Comparison of ENCODE assay signal across 11 cellular contexts in genomic region chrX:72048515-72049455, GRCh38.
A peak's percentile ranks its signal among the peaks of the same experiment; 100 is the strongest.
DNase-seq lines count a peak whose midpoint lies in the region; ATAC-seq and TF ChIP-seq lines count a peak whose summit lies in the region.
"Had no signal": no experiment of that assay in that cellular context is flagged by ENCODE, and none has a peak within 500 bp of the region (broad histone marks: within the 10 kb centered on the region; RNA-seq: fewer than 3 reads in every experiment).

No MANE protein-coding gene starts in this region.

- no peaks in the 10 kb centered on the region for H3K9me1 ChIP-seq in IMR-90 (ENCODE audit: insufficient read depth, low read length)

- H3K27me3 ChIP-seq in IMR-90 (ENCODE audit: control insufficient read depth, insufficient read depth, low read length) (peaks cover 68% of the 10 kb centered on the region), neutrophil (no peaks in the 10 kb centered on the region)
- H3K27me3 ChIP-seq: body of pancreas had no signal

- TF ChIP-seq POLR2A in IMR-90 (IDR thresholded peaks at IDR 0.05; ENCODE audit: low read depth, low read length) = no peak

- no peak overlapping the region for H3K14ac ChIP-seq in IMR-90 (replicated peaks; ENCODE audit: low read depth, low read length)

- no peak overlapping the region for H4K8ac ChIP-seq in IMR-90 (ENCODE audit: low read depth in 2 of 2, low read length in 2 of 2)

- H3K56ac ChIP-seq in IMR-90 (ENCODE audit: extremely low read depth, insufficient read depth, low read length) = no peak overlapping the region

- 78% methylated on average over 5 of the region's 8 CpGs; no CpG with 5 or more reads in 1 of the 2 experiments for WGBS in IMR-90 (ENCODE audit: extremely low coverage in 2 of 2, insufficient read length in 1 of 2), 2 experiments

- no peak overlapping the region for H2AK5ac ChIP-seq in IMR-90 (ENCODE audit: low read depth, low read length)

- no peaks in the 10 kb centered on the region for H3K36me3 Mint-ChIP-seq in T-helper 17 cell (ENCODE audit: low read depth)
- H3K36me3 Mint-ChIP-seq in activated T-helper 1 cell treated with anti-CD3 and anti-CD28 coated beads, Interleukin-12 subunit alpha, Interleukin-12 subunit beta, Interleukin-2, Interleukin-4 antibody, amounts not matched to agents 30 ng/mL and 10 ng/mL and 1 ng/mL, durations not matched to agents 14 hours and 24 hours and 36 hours (ENCODE audit: low read depth) = no peaks in the 10 kb centered on the region

- BruUV-seq in IMR-90 (replicated peaks; lab: Mats Ljungman, UMichigan) = no TSS peak

- no peak overlapping the region for H2BK5ac ChIP-seq in IMR-90 (ENCODE audit: low read depth, low read length, poor library complexity, severe bottlenecking)

- DNase-seq in NCI-H82 (lab: John Stamatoyannopoulos, UW) (peak; percentile 68), NCI-H82 treated with DMSO at 0.1 percent for 48 hours (lab: John Stamatoyannopoulos, UW; ENCODE audit: unreplicated experiment) (no peak), IMR-90 (no peak), T-helper 17 cell (no peak), NCI-H1694 treated with DMSO at 0.1 percent for 48 hours (lab: John Stamatoyannopoulos, UW) (no peak)
- no peak for DNase-seq in activated T-helper 1 cell treated with anti-CD3 and anti-CD28 coated beads, Interleukin-12 subunit alpha, Interleukin-12 subunit beta, Interleukin-2, Interleukin-4 antibody, amounts not matched to agents 30 ng/mL and 10 ng/mL and 1 ng/mL, durations not matched to agents 14 hours and 24 hours and 36 hours (ENCODE audit: low spot score)
- DNase-seq: activated T-cell treated with anti-CD3 and anti-CD28 coated beads, Interleukin-2, amount 50 U/mL, for 4 hours; AML-193; body of pancreas had no signal

- H2AFZ ChIP-seq in IMR-90 (replicated peaks; ENCODE audit: low read length, poor library complexity) = no peak overlapping the region

- no peak overlapping the region for H3K4me3 Mint-ChIP-seq in T-helper 17 cell
- no peak overlapping the region for H3K4me3 Mint-ChIP-seq in activated T-helper 1 cell treated with anti-CD3 and anti-CD28 coated beads, Interleukin-12 subunit alpha, Interleukin-12 subunit beta, Interleukin-2, Interleukin-4 antibody, amounts not matched to agents 30 ng/mL and 10 ng/mL and 1 ng/mL, durations not matched to agents 14 hours and 24 hours and 36 hours
- H3K4me3 Mint-ChIP-seq: activated T-cell treated with anti-CD3 and anti-CD28 coated beads, Interleukin-2, amount 50 U/mL, for 4 hours had no signal

- no peak overlapping the region for H2BK20ac ChIP-seq in IMR-90 (ENCODE audit: low read depth, low read length)

- dilution Hi-C loops in IMR-90 (cut with HindIII; ENCODE audit: low sequenced_read_pairs, unreplicated experiment) = no loop called here

- TF ChIP-seq RAD21 in IMR-90 (IDR thresholded peaks at IDR 0.05; ENCODE audit: low read length) = no peak

- ATAC-seq in IMR-90 (ENCODE audit: low read depth) (no peak), T-helper 17 cell (peak; percentile 44), GM21529 (IDR thresholded peaks at IDR 0.05; ENCODE audit: unreplicated experiment) (no peak)
- ATAC-seq: activated T-cell treated with anti-CD3 and anti-CD28 coated beads, Interleukin-2, amount 50 U/mL, for 4 hours; body of pancreas had no signal

- H3K18ac ChIP-seq in IMR-90 (ENCODE audit: low read depth, low read length) = no peak overlapping the region

- H3K36me3 ChIP-seq in IMR-90 (ENCODE audit: control insufficient read depth, insufficient read depth, low read length) = no peaks in the 10 kb centered on the region
- H3K36me3 ChIP-seq in neutrophil = no peaks in the 10 kb centered on the region

- H3K79me1 ChIP-seq in IMR-90 (ENCODE audit: low read depth in 1 of 2, low read length in 2 of 2) = no peaks in the 10 kb centered on the region

- H2BK120ac ChIP-seq in IMR-90 (ENCODE audit: low read depth, low read length) = no peak overlapping the region

- H2BK15ac ChIP-seq in IMR-90 (ENCODE audit: low read depth, low read length) = no peak overlapping the region

- no peaks in the 10 kb centered on the region for H3K27me3 Mint-ChIP-seq in T-helper 17 cell
- H3K27me3 Mint-ChIP-seq in activated T-helper 1 cell treated with anti-CD3 and anti-CD28 coated beads, Interleukin-12 subunit alpha, Interleukin-12 subunit beta, Interleukin-2, Interleukin-4 antibody, amounts not matched to agents 30 ng/mL and 10 ng/mL and 1 ng/mL, durations not matched to agents 14 hours and 24 hours and 36 hours (ENCODE audit: insufficient read depth) = peaks cover 18% of the 10 kb centered on the region

- H3K9me3 ChIP-seq in IMR-90 (ENCODE audit: control insufficient read depth, insufficient read depth, low read length) (no peaks in the 10 kb centered on the region), T-helper 17 cell (ENCODE audit: control insufficient read depth, low read length, poor library complexity, severe bottlenecking) (no peaks in the 10 kb centered on the region), neutrophil (no peaks in the 10 kb centered on the region)
- H3K9me3 ChIP-seq: body of pancreas had no signal

- H3K4me3 ChIP-seq in IMR-90 (ENCODE audit: insufficient read depth, low read depth, low read length) (no peak overlapping the region), neutrophil (ENCODE audit: low read depth in 1 of 2, low read length in 1 of 2) (no peak overlapping the region)
- H3K4me3 ChIP-seq: body of pancreas had no signal

- TF ChIP-seq CTCF in IMR-90 (conservative IDR thresholded peaks at IDR 0.05; ENCODE audit: low read depth, low read length) (no peak), neutrophil (IDR thresholded peaks at IDR 0.05) (no peak)

- H3K27ac ChIP-seq in IMR-90 (ENCODE audit: insufficient read depth, low read length) = no peak overlapping the region
- peak overlapping the region; percentile 72 for H3K27ac ChIP-seq in neutrophil
- H3K27ac ChIP-seq: body of pancreas had no signal

- no peak overlapping the region for H3K9ac ChIP-seq in IMR-90 (ENCODE audit: low read depth, low read length)

- in situ Hi-C loops in IMR-90 (cut with MboI; ENCODE audit: low sequenced_read_pairs) = no loop called here

- peak overlapping the region; percentile 80 for H3K27ac Mint-ChIP-seq in T-helper 17 cell
- no peak overlapping the region for H3K27ac Mint-ChIP-seq in activated T-helper 1 cell treated with anti-CD3 and anti-CD28 coated beads, Interleukin-12 subunit alpha, Interleukin-12 subunit beta, Interleukin-2, Interleukin-4 antibody, amounts not matched to agents 30 ng/mL and 10 ng/mL and 1 ng/mL, durations not matched to agents 14 hours and 24 hours and 36 hours

- H3K4me2 ChIP-seq in IMR-90 (ENCODE audit: low read depth, low read length) = no peak overlapping the region

- no peak overlapping the region for H3K23ac ChIP-seq in IMR-90 (ENCODE audit: low read depth, low read length)

- no peak overlapping the region for H4K91ac ChIP-seq in IMR-90 (ENCODE audit: insufficient read depth, low read depth, low read length)

- CTCF ChIA-PET in IMR-90 (lab: Yijun Ruan, JAX) = no interaction called here

- POLR2A ChIA-PET in IMR-90 (lab: Charles Lee; ENCODE audit: unreplicated experiment) = no interaction called here

- H3K4me1 ChIP-seq in IMR-90 (ENCODE audit: control insufficient read depth, insufficient read depth, low read length) (no peaks in the 10 kb centered on the region), neutrophil (ENCODE audit: control insufficient read depth in 1 of 2, insufficient read depth in 1 of 2, low read depth in 1 of 2, low read length in 1 of 2) (peaks cover 39 to 48% of the 10 kb centered on the region in 2 experiments)
- H3K4me1 ChIP-seq: body of pancreas had no signal

- no peaks in the 10 kb centered on the region for H3K9me3 Mint-ChIP-seq in activated T-helper 1 cell treated with anti-CD3 and anti-CD28 coated beads, Interleukin-12 subunit alpha, Interleukin-12 subunit beta, Interleukin-2, Interleukin-4 antibody, amounts not matched to agents 30 ng/mL and 10 ng/mL and 1 ng/mL, durations not matched to agents 14 hours and 24 hours and 36 hours
- H3K9me3 Mint-ChIP-seq: activated T-cell treated with anti-CD3 and anti-CD28 coated beads, Interleukin-2, amount 50 U/mL, for 4 hours had no signal

- H3K4me1 Mint-ChIP-seq in T-helper 17 cell = peaks cover 20% of the 10 kb centered on the region
- no peaks in the 10 kb centered on the region for H3K4me1 Mint-ChIP-seq in activated T-helper 1 cell treated with anti-CD3 and anti-CD28 coated beads, Interleukin-12 subunit alpha, Interleukin-12 subunit beta, Interleukin-2, Interleukin-4 antibody, amounts not matched to agents 30 ng/mL and 10 ng/mL and 1 ng/mL, durations not matched to agents 14 hours and 24 hours and 36 hours (ENCODE audit: low read depth)

- H4K20me1 ChIP-seq in IMR-90 (ENCODE audit: insufficient read depth, low read length) = 0 out of 2 replicates have a peak, but pooled peaks cover 3% of the 10 kb centered on the region

- peak overlapping the region; percentile 26 for H2AK9ac ChIP-seq in IMR-90 (replicated peaks; ENCODE audit: low read depth, low read length, poor library complexity)

- no peak overlapping the region for H3K4ac ChIP-seq in IMR-90 (ENCODE audit: low read depth, low read length)

- intact Hi-C loops in IMR-90 (cut with micrococcal nuclease) = no loop called here
- intact Hi-C loops in activated T-helper 1 cell treated with anti-CD3 and anti-CD28 coated beads, Interleukin-12 subunit alpha, Interleukin-12 subunit beta, Interleukin-2, Interleukin-4 antibody, amounts not matched to agents 30 ng/mL and 10 ng/mL and 1 ng/mL, durations not matched to agents 14 hours and 24 hours and 36 hours (cut with micrococcal nuclease) = loop anchor here (2.0 kb wide), 1 partner anchor 78 kb away; no protein-coding TSS in a partner anchor

- no peak overlapping the region for H4K5ac ChIP-seq in IMR-90 (ENCODE audit: low read depth, low read length)

TF ChIP-seq in IMR-90, 13 proteins besides CTCF, POLR2A, EP300 and RAD21 (continues in another document):
- TF ChIP-seq CHD1 (IDR thresholded peaks at IDR 0.05; ENCODE audit: low read depth, low read length) (no peak), NFE2L2 (IDR thresholded peaks at IDR 0.05; ENCODE audit: low read depth, low read length) (no peak), ELK1 (IDR thresholded peaks at IDR 0.05; ENCODE audit: borderline replicate concordance, low read depth, low read length) (no peak), RCOR1 (IDR thresholded peaks at IDR 0.05; ENCODE audit: insufficient replicate concordance, low read length) (no peak), BHLHE40 (IDR thresholded peaks at IDR 0.05; ENCODE audit: low read depth, low read length) (no peak), FOS (IDR thresholded peaks at IDR 0.05; ENCODE audit: low read depth, low read length) (no peak), RFX5 (IDR thresholded peaks at IDR 0.05; ENCODE audit: low read depth, low read length) (no peak), MXI1 (IDR thresholded peaks at IDR 0.05; ENCODE audit: borderline replicate concordance, low read depth, low read length) (no peak)
